In genomic region chr11:48063424-48063978, GRCh38 we compare ENCODE assay signal across 8 cellular contexts.
DNase-seq lines count a peak whose midpoint lies in the region; ATAC-seq, FAIRE-seq and TF ChIP-seq lines count a peak whose summit lies in the region.
"Had no signal": no experiment of that assay in that cellular context is flagged by ENCODE, and none has a peak within 500 bp of the region (broad histone marks: within the 10 kb centered on the region; RNA-seq: fewer than 3 reads in every experiment).

No MANE protein-coding gene starts in this region.

- intact Hi-C loops in GM12878 (cut with micrococcal nuclease; ENCODE audit: unreplicated experiment) (no loop called here), right lobe of liver (cut with DNase I) (no loop called here), left colon (cut with DNase I, micrococcal nuclease) (no loop called here)

- H3K4me2 ChIP-seq in GM12878 (ENCODE audit: control insufficient read depth, insufficient read depth), result peak overlapping the region; percentile 24; the same call in 1 of the 2 replicates

- peaks cover 20% of the 10 kb centered on the region for H3K4me1 ChIP-seq in GM12878 (ENCODE audit: control insufficient read depth, insufficient read depth, low read length)
- peaks cover 0 to 42% (median 0%) of the 10 kb centered on the region in 4 donors for H3K4me1 ChIP-seq in right lobe of liver
- peaks cover 15 to 22% of the 10 kb centered on the region in 2 donors for H3K4me1 ChIP-seq in thoracic aorta (ENCODE audit: control insufficient read depth in 1 of 2, low read depth in 2 of 2)

- H3K27me3 ChIP-seq in GM12878 (replicated peaks in 1 of 2; ENCODE audit: control insufficient read depth in 2 of 2, insufficient read depth in 2 of 2, low read length in 1 of 2) (no peaks in the 10 kb centered on the region), right lobe of liver (no peaks in the 10 kb centered on the region), thoracic aorta (replicated peaks; ENCODE audit: insufficient read depth) (no peaks in the 10 kb centered on the region)

- H3K27ac ChIP-seq in GM12878 (ENCODE audit: control insufficient read depth, insufficient read depth), result peak overlapping the region; percentile 56; the same call in 1 of the 2 replicates
- H3K27ac ChIP-seq in right lobe of liver, result peak overlapping the region in 2 of 3 donors; percentile 18 to 47
- peak overlapping the region; percentile 10 to 65 for H3K27ac ChIP-seq in thoracic aorta

- FAIRE-seq in GM12878 (lab: Jason Lieb, UNC), result no peak
- FAIRE-seq: TTC549 had no signal

- H4K20me1 ChIP-seq in GM12878 (ENCODE audit: control insufficient read depth, insufficient read depth), result no peaks in the 10 kb centered on the region

- no peak overlapping the region for H2AFZ ChIP-seq in GM12878 (ENCODE audit: control insufficient read depth, low read depth, low read length)

- peaks cover 4% of the 10 kb centered on the region; the same call in 2 of the 3 replicates for H3K9me3 ChIP-seq in GM12878 (replicated peaks; ENCODE audit: control insufficient read depth, insufficient read depth, low read length)
- no peaks in the 10 kb centered on the region for H3K9me3 ChIP-seq in right lobe of liver
- no peaks in the 10 kb centered on the region for H3K9me3 ChIP-seq in thoracic aorta

- in situ Hi-C loops in GM12878 (cut with MboI), result no loop called here

- H3K9ac ChIP-seq in GM12878 (ENCODE audit: control insufficient read depth, insufficient read depth, low read length), result no peak overlapping the region

- no peak for ATAC-seq in GM12878
- ATAC-seq in right lobe of liver, result peak; percentile 4 to 60 (median 48)
- peak; percentile 68 for ATAC-seq in thoracic aorta (ENCODE audit: insufficient number of reproducible peaks, low FRiP score, low read depth)
- no peak for ATAC-seq in left colon
- no peak for ATAC-seq in HG02973 (IDR thresholded peaks at IDR 0.05; ENCODE audit: unreplicated experiment)

- CTCF ChIA-PET in GM12878 (lab: Yijun Ruan, JAX), result interaction anchor here (0.9 to 1.0 kb wide), 2 partner anchors 12 to 46 kb away, joined by 4 to 5 read pairs; no protein-coding TSS in a partner anchor

- no peak for TF ChIP-seq POLR2A in GM12878 (IDR thresholded peaks at IDR 0.05; ENCODE audit: low read depth, low read length)
- TF ChIP-seq POLR2A in right lobe of liver (IDR thresholded peaks at IDR 0.05), result no peak

- RAD21 ChIA-PET in GM12878 (lab: Charles Lee; ENCODE audit: unreplicated experiment), result interaction anchor here (0.6 to 1.1 kb wide), 3 partner anchors 40 to 46 kb away, joined by 3 read pairs; no protein-coding TSS in a partner anchor

- no peak for TF ChIP-seq RAD21 in GM12878 (IDR thresholded peaks at IDR 0.05; ENCODE audit: insufficient read depth, low read depth, low read length)

- TF ChIP-seq EP300 in GM12878 (IDR thresholded peaks at IDR 0.05; ENCODE audit: borderline replicate concordance in 1 of 2, control insufficient read depth in 1 of 2, low read depth in 2 of 2, low read length in 2 of 2), result no peak

- SMC1A ChIA-PET in GM12878 (lab: Charles Lee; ENCODE audit: uncharacterized antibody, unreplicated experiment), result interaction anchor here (0.8 to 1.0 kb wide), 2 partner anchors 36 to 43 kb away, joined by 3 read pairs; no protein-coding TSS in a partner anchor

- POLR2A ChIA-PET in GM12878 (lab: Charles Lee), result interaction anchor here (0.6 kb wide), 1 partner anchor 63 kb away, joined by 4 read pairs; no protein-coding TSS in a partner anchor

- DNase-seq in HT1080 (ENCODE audit: low read depth) (peak; percentile 83), GM12878 (ENCODE audit: low read depth, low spot score) (no peak), right lobe of liver (no peak), thoracic aorta (ENCODE audit: low spot score) (no peak), left colon (no peak)
- DNase-seq in activated CD4-positive, alpha-beta T cell treated with anti-CD3 and anti-CD28 coated beads for 48 hours, result no peak

- H3K79me2 ChIP-seq in GM12878 (ENCODE audit: control insufficient read depth, insufficient read depth, low read length), result no peaks in the 10 kb centered on the region

- 50% methylated on average over 2 of the region's 2 CpGs for WGBS in GM12878 (ENCODE audit: insufficient coverage, insufficient replicate concordance, low lambda C conversion rate, missing lambda C conversion rate)
- WGBS in right lobe of liver (ENCODE audit: insufficient coverage, low coverage, low lambda C conversion rate, missing lambda C conversion rate), result 17% methylated on average over 2 of the region's 2 CpGs

- no TSS peak for BruUV-seq in GM12878 (replicated peaks; lab: Mats Ljungman, UMichigan)

- TF ChIP-seq CTCF in GM12878 (IDR thresholded peaks at IDR 0.05 in 2 of 3, conservative IDR thresholded peaks at IDR 0.05 in 1 of 3; ENCODE audit: control insufficient read depth in 2 of 3, extremely low read depth in 1 of 3, insufficient read depth in 1 of 3, low read depth in 3 of 3, low read length in 3 of 3) (no peak), right lobe of liver (IDR thresholded peaks at IDR 0.05) (no peak), thoracic aorta (IDR thresholded peaks at IDR 0.05) (no peak)

- H3K4me3 ChIP-seq in GM12878 (no peak overlapping the region), right lobe of liver (no peak overlapping the region), thoracic aorta (peak overlapping the region; percentile 43)

- H3K36me3 ChIP-seq in GM12878 (ENCODE audit: control insufficient read depth in 2 of 2, insufficient read depth in 2 of 2, low read length in 1 of 2) (no peaks in the 10 kb centered on the region), right lobe of liver (no peaks in the 10 kb centered on the region), thoracic aorta (no peaks in the 10 kb centered on the region)

TF ChIP-seq in GM12878, 131 proteins besides CTCF, POLR2A, EP300 and RAD21 (continues in another document):
- TF ChIP-seq PML (IDR thresholded peaks at IDR 0.05; ENCODE audit: low read length), result no peak
- no peak for TF ChIP-seq RBBP5 (conservative IDR thresholded peaks at IDR 0.05)
- no peak for TF ChIP-seq HDAC6 (IDR thresholded peaks at IDR 0.05; ENCODE audit: unreplicated experiment)
- no peak for TF ChIP-seq WRNIP1 (IDR thresholded peaks at IDR 0.05; ENCODE audit: borderline replicate concordance, low read depth, low read length)
- TF ChIP-seq RCOR1 (conservative IDR thresholded peaks at IDR 0.05; ENCODE audit: low read depth, low read length), result no peak
- TF ChIP-seq ZNF24 (IDR thresholded peaks at IDR 0.05), result no peak
- TF ChIP-seq RB1 (IDR thresholded peaks at IDR 0.05; ENCODE audit: borderline replicate concordance), result no peak
- peak; percentile 41; the same call in 1 of the 2 replicates for TF ChIP-seq JUNB (IDR thresholded peaks at IDR 0.05)
- TF ChIP-seq, protein P1, sequence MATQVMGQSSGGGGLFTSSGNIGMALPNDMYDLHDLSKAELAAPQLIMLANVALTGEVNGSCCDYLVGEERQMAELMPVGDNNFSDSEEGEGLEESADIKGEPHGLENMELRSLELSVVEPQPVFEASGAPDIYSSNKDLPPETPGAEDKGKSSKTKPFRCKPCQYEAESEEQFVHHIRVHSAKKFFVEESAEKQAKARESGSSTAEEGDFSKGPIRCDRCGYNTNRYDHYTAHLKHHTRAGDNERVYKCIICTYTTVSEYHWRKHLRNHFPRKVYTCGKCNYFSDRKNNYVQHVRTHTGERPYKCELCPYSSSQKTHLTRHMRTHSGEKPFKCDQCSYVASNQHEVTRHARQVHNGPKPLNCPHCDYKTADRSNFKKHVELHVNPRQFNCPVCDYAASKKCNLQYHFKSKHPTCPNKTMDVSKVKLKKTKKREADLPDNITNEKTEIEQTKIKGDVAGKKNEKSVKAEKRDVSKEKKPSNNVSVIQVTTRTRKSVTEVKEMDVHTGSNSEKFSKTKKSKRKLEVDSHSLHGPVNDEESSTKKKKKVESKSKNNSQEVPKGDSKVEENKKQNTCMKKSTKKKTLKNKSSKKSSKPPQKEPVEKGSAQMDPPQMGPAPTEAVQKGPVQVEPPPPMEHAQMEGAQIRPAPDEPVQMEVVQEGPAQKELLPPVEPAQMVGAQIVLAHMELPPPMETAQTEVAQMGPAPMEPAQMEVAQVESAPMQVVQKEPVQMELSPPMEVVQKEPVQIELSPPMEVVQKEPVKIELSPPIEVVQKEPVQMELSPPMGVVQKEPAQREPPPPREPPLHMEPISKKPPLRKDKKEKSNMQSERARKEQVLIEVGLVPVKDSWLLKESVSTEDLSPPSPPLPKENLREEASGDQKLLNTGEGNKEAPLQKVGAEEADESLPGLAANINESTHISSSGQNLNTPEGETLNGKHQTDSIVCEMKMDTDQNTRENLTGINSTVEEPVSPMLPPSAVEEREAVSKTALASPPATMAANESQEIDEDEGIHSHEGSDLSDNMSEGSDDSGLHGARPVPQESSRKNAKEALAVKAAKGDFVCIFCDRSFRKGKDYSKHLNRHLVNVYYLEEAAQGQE (IDR thresholded peaks at IDR 0.05; ENCODE audit: low read depth, low read length), result no peak
- TF ChIP-seq, protein P2, sequence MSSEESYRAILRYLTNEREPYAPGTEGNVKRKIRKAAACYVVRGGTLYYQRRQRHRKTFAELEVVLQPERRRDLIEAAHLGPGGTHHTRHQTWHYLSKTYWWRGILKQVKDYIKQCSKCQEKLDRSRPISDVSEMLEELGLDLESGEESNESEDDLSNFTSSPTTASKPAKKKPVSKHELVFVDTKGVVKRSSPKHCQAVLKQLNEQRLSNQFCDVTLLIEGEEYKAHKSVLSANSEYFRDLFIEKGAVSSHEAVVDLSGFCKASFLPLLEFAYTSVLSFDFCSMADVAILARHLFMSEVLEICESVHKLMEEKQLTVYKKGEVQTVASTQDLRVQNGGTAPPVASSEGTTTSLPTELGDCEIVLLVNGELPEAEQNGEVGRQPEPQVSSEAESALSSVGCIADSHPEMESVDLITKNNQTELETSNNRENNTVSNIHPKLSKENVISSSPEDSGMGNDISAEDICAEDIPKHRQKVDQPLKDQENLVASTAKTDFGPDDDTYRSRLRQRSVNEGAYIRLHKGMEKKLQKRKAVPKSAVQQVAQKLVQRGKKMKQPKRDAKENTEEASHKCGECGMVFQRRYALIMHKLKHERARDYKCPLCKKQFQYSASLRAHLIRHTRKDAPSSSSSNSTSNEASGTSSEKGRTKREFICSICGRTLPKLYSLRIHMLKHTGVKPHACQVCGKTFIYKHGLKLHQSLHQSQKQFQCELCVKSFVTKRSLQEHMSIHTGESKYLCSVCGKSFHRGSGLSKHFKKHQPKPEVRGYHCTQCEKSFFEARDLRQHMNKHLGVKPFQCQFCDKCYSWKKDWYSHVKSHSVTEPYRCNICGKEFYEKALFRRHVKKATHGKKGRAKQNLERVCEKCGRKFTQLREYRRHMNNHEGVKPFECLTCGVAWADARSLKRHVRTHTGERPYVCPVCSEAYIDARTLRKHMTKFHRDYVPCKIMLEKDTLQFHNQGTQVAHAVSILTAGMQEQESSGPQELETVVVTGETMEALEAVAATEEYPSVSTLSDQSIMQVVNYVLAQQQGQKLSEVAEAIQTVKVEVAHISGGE (CRISPR knock-in tag; IDR thresholded peaks at IDR 0.05), result no peak
- no peak for TF ChIP-seq YY1 (IDR thresholded peaks at IDR 0.05; ENCODE audit: low read depth, low read length)
- TF ChIP-seq SMC3 (IDR thresholded peaks at IDR 0.05; ENCODE audit: borderline replicate concordance, low read length), result no peak
- TF ChIP-seq MYB (IDR thresholded peaks at IDR 0.05; ENCODE audit: borderline replicate concordance, low read depth, low read length), result no peak
- TF ChIP-seq CREB1 (IDR thresholded peaks at IDR 0.05; ENCODE audit: low read depth), result no peak

Comparison
In these comparisons a context has a peak if more than half of its experiments do, and no peak if none do; other contexts are left out.
1. ATAC-seq: peak in right lobe of liver (4 of 4) and thoracic aorta (single experiment); none in GM12878 (single experiment), left colon (single experiment) and HG02973 (single experiment).
2. Peak in every context shown above with its lines, with median percentiles within 50 percentile points of each other: H3K27ac ChIP-seq.